In the genomic region with DNA sequence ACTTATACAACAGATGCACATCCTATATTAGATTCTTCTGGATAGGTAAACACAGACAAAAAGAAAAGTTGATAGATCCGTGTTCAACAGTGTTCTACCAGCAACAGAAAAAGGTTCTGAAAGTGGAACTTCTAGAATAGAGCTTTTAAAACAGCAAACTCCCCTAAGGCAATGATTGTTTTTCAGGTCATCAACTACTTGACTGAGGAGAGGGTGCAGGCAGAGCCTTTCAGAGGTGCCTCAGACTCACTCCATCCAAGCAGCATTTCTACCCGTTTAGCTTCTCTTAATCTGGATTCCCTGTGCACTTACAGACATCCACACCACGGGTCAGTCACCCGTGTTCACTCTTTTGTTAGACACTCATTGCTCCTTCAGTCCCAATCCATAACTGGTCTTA, we compare ENCODE assay signal across 12 cellular contexts. TPM values are rescaled to one million over a fixed set of nuclear protein-coding genes. Genes with fewer than 3 reads are reported as not detected.
DNase-seq lines count a peak whose midpoint lies in the region; ATAC-seq, FAIRE-seq and TF ChIP-seq lines count a peak whose summit lies in the region.
"Had no signal": no experiment of that assay in that cellular context is flagged by ENCODE, and none has a peak within 500 bp of the region (broad histone marks: within the 10 kb centered on the region; RNA-seq: fewer than 3 reads in every experiment).

No MANE protein-coding gene starts in this region.

- ATAC-seq in GM21423 (IDR thresholded peaks at IDR 0.05; ENCODE audit: unreplicated experiment) = peak; percentile 37
- peak; percentile 44 for ATAC-seq in HG03571 (IDR thresholded peaks at IDR 0.05; ENCODE audit: unreplicated experiment)
- ATAC-seq in HG03097 (IDR thresholded peaks at IDR 0.05; ENCODE audit: low FRiP score, unreplicated experiment) = no peak

- 0 out of 2 replicates have a peak overlapping the region, but pooled peaks have one; percentile 3 for H3K4me3 ChIP-seq in iPS-20b (ENCODE audit: low read length)
- H3K4me3 ChIP-seq in coronary artery = no peak overlapping the region
- no peak overlapping the region for H3K4me3 ChIP-seq in uterus

- peak; percentile 71 for FAIRE-seq in GM18507 (lab: Jason Lieb, UNC)
- FAIRE-seq: bronchial epithelial cell, GM12892, small intestine had no signal

- no peaks in the 10 kb centered on the region for H3K9me3 ChIP-seq in iPS-20b (ENCODE audit: insufficient read depth, low read depth, low read length)
- no peaks in the 10 kb centered on the region for H3K9me3 ChIP-seq in uterus

- H3K27me3 ChIP-seq in iPS-20b (ENCODE audit: insufficient read depth, low read length) = no peaks in the 10 kb centered on the region
- no peaks in the 10 kb centered on the region for H3K27me3 ChIP-seq in uterus

- intact Hi-C loops in uterus (cut with DNase I; ENCODE audit: low total_unique reads) = no loop called here

- H3K27ac ChIP-seq in iPS-20b (ENCODE audit: low read length) = no peak overlapping the region
- no peak overlapping the region for H3K27ac ChIP-seq in coronary artery
- no peak overlapping the region for H3K27ac ChIP-seq in uterus

- no peak for TF ChIP-seq CTCF in coronary artery (IDR thresholded peaks at IDR 0.05)
- TF ChIP-seq CTCF in GM13977 (IDR thresholded peaks at IDR 0.05; ENCODE audit: extremely low read depth, insufficient read depth, missing control alignments) = no peak
- no peak for TF ChIP-seq CTCF in uterus (IDR thresholded peaks at IDR 0.05)

- H3K4me1 ChIP-seq in iPS-20b (ENCODE audit: insufficient read depth, low read length) = peaks cover 53% of the 10 kb centered on the region
- no peaks in the 10 kb centered on the region for H3K4me1 ChIP-seq in uterus

- TF ChIP-seq POLR2A in uterus (IDR thresholded peaks at IDR 0.05) = no peak

- in situ Hi-C loops in GM13977 (cut with MboI; ENCODE audit: low pct_unique_long_range_greater_than_20kb, low sequenced_read_pairs, unreplicated experiment) = no loop called here

- H3K36me3 ChIP-seq in iPS-20b (ENCODE audit: insufficient read depth, low read depth, low read length) = no peaks in the 10 kb centered on the region
- no peaks in the 10 kb centered on the region for H3K36me3 ChIP-seq in uterus

- DNase-seq in GM18507 (ENCODE audit: extremely low spot score, insufficient read length, low read depth) (no peak), coronary artery (ENCODE audit: low spot score) (no peak), GM13977 (ENCODE audit: low spot score) (no peak), uterus (no peak)
- DNase-seq: NCI-H146 had no signal

- peak overlapping the region; percentile 9; the same call in 1 of the 2 replicates for H3K9ac ChIP-seq in iPS-20b (ENCODE audit: low read depth, low read length)

RNA-seq across cellular contexts. Expression of a gene that starts 28.9 kb away (rescaled TPM):
- total RNA-seq in uterus = 100 to 1,000 TPM in 3 of 4 donors, 10 to 100 TPM in 1; 50.7 to 208 (median 135) TPM
